8 cellular contexts compared by ENCODE assay signal in the genomic region with DNA sequence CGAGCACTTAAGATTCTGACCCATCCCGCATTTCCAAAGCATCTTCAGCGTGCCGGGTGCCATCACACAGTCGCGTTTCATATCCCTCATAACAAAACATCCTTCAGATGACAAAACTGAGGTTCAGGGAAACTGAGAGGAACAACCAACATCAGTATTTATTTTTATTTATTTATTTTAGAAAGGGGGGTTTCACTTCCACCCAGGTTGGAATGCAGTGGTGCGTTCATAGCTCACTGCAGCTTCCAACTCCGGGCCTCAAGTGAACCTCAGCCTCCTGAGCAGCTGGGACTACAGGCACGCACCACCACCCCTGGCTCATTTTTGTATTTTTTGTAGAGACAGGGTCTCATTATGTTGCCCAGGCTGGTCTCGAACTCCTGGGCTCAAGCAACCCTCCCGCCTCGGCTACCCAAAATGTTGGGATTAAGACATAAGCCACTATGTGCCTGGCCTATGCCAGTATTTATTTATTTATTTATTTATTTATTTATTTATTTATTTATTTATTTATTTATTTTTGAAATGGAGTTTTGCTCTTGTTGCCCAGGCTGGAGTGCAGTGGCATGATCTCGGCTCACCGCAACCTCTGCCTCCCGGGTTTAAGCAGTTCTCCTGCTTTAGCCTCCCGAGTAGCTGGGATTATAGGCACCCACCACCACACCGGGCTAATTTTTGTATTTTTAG. TPM values are rescaled to one million over a fixed set of nuclear protein-coding genes. Genes with fewer than 3 reads are reported as not detected.
DNase-seq lines count a peak whose midpoint lies in the region; ATAC-seq and TF ChIP-seq lines count a peak whose summit lies in the region.
"Not testable (repeated sequence)": the region's sequence is repeated elsewhere in the genome, so short reads cannot be mapped to it uniquely, and the experiment has no call there.

No MANE protein-coding gene starts in this region.

- H3K27ac ChIP-seq in CD4-positive, alpha-beta T cell (ENCODE audit: low read depth, low read length) = peak overlapping the region; percentile 62
- H3K27ac ChIP-seq in heart right ventricle (peak overlapping the region; percentile 78 to 94 (median 88)), stomach smooth muscle (ENCODE audit: low read length) (peak overlapping the region; percentile 98)

- 83 to 87% methylated on average over 17 of the region's 17 CpGs for WGBS in heart right ventricle, 2 donors

- H3K27me3 ChIP-seq in CD4-positive, alpha-beta T cell (ENCODE audit: control insufficient read depth, insufficient read depth, low read length); heart right ventricle; stomach smooth muscle (ENCODE audit: control insufficient read depth in 1 of 2, insufficient read depth in 2 of 2, low read length in 2 of 2): not testable (repeated sequence)

- not testable (repeated sequence) for H3K36me3 ChIP-seq in heart right ventricle; stomach smooth muscle (ENCODE audit: control insufficient read depth in 2 of 2, insufficient read depth in 2 of 2, low read length in 2 of 2)

- peak overlapping the region; percentile 85 for H3K4me3 Mint-ChIP-seq in CD4-positive, alpha-beta T cell
- H3K4me3 Mint-ChIP-seq in activated CD4-positive, alpha-beta T cell treated with anti-CD3 and anti-CD28 coated beads for 36 hours = peak overlapping the region; percentile 71
- H3K4me3 Mint-ChIP-seq in brain = peak overlapping the region in 3 of 5 experiments; percentile 70 to 72 (median 71)
- H3K4me3 Mint-ChIP-seq in nephron = peak overlapping the region in 1 of 3 experiments; percentile 54

- not testable (repeated sequence) for H3K9me3 Mint-ChIP-seq in CD4-positive, alpha-beta T cell; activated CD4-positive, alpha-beta T cell treated with anti-CD3 and anti-CD28 coated beads for 36 hours (ENCODE audit: low read depth); brain; nephron

- peaks cover 82% of the 10 kb centered on the region for H3K4me1 Mint-ChIP-seq in CD4-positive, alpha-beta T cell (ENCODE audit: low read depth)
- H3K4me1 Mint-ChIP-seq in activated CD4-positive, alpha-beta T cell treated with anti-CD3 and anti-CD28 coated beads for 36 hours = peaks cover 80% of the 10 kb centered on the region
- H3K4me1 Mint-ChIP-seq in brain = peaks cover 76% of the 10 kb centered on the region
- peaks cover 63% of the 10 kb centered on the region for H3K4me1 Mint-ChIP-seq in nephron

- H3K9ac ChIP-seq in stomach smooth muscle (ENCODE audit: low read length in 2 of 2) = peak overlapping the region in 1 of 2 donors; percentile 80

- H3K9me3 ChIP-seq in CD4-positive, alpha-beta T cell (ENCODE audit: control insufficient read depth, low read length); heart right ventricle; stomach smooth muscle (ENCODE audit: control insufficient read depth in 2 of 2, low read length in 2 of 2): not testable (repeated sequence)

- TF ChIP-seq CTCF in CD4-positive, alpha-beta T cell (IDR thresholded peaks at IDR 0.05); brain (conservative IDR thresholded peaks at IDR 0.05); heart right ventricle (IDR thresholded peaks at IDR 0.05); nephron (IDR thresholded peaks at IDR 0.05; ENCODE audit: unreplicated experiment in 3 of 3): not testable (repeated sequence)

- not testable (repeated sequence) for H3K36me3 Mint-ChIP-seq in CD4-positive, alpha-beta T cell (ENCODE audit: low read depth); activated CD4-positive, alpha-beta T cell treated with anti-CD3 and anti-CD28 coated beads for 36 hours (ENCODE audit: low read depth); brain; nephron (ENCODE audit: low read depth)

- DNase-seq in CD4-positive, alpha-beta T cell; activated CD4-positive, alpha-beta T cell treated with anti-CD3 and anti-CD28 coated beads for 36 hours; heart right ventricle: not testable (repeated sequence)

- H3K4me1 ChIP-seq in heart right ventricle (peaks cover 50 to 100% (median 91%) of the 10 kb centered on the region in 9 donors), stomach smooth muscle (ENCODE audit: control insufficient read depth, insufficient read depth, low read length) (peaks cover 67% of the 10 kb centered on the region)

- ATAC-seq in CD4-positive, alpha-beta T cell (ENCODE audit: poor library complexity); activated CD4-positive, alpha-beta T cell treated with anti-CD3 and anti-CD28 coated beads for 36 hours; heart right ventricle: not testable (repeated sequence)
- ATAC-seq in GM21526 (IDR thresholded peaks at IDR 0.05; ENCODE audit: low FRiP score, unreplicated experiment) (peak; percentile 4), HG03432 (IDR thresholded peaks at IDR 0.05; ENCODE audit: unreplicated experiment) (peak; percentile 3)

- CTCF ChIA-PET in CD4-positive, alpha-beta T cell (lab: Charles Lee) = not testable (repeated sequence)
- CTCF ChIA-PET in activated CD4-positive, alpha-beta T cell treated with anti-CD3 and anti-CD28 coated beads for 36 hours (lab: Charles Lee) = interaction anchor here (0.6 to 0.7 kb wide), 3 partner anchors 23 to 86 kb away, joined by 3 to 4 read pairs (median 4); no protein-coding TSS in a partner anchor

- intact Hi-C loops in CD4-positive, alpha-beta T cell (cut with DNase I, micrococcal nuclease) = loop anchor here in 1 of 2 experiments (2.0 kb wide), 1 partner anchor 13 kb away; no protein-coding TSS in a partner anchor
- intact Hi-C loops in activated CD4-positive, alpha-beta T cell treated with anti-CD3 and anti-CD28 coated beads for 36 hours (cut with DNase I, micrococcal nuclease) = loop anchor here (2.0 to 10.0 kb wide), 3 partner anchors 27 to 285 kb away; partner anchors contain the start of gene CHST3 (in 1 of the 2)
- intact Hi-C loops in heart right ventricle (cut with DNase I) = loop anchor here in 3 of 10 donors (2.0 to 10.0 kb wide), 4 partner anchors 23 to 285 kb away; partner anchors contain the start of genes CHST3 (in 1 of the 3) and DDIT4 (in 1 of the 3)

- peak overlapping the region in 5 of 10 donors; percentile 14 to 31 (median 25) for H3K4me3 ChIP-seq in heart right ventricle
- H3K4me3 ChIP-seq in stomach smooth muscle (ENCODE audit: low read length in 2 of 2) = peak overlapping the region; percentile 13 to 64

- POLR2A ChIA-PET in CD4-positive, alpha-beta T cell (lab: Charles Lee) = interaction anchor here (1.0 to 4.5 kb wide), 3 partner anchors 11 to 48 kb away, joined by 3 to 49 read pairs (median 31); partner anchors contain the start of gene DDIT4
- POLR2A ChIA-PET in activated CD4-positive, alpha-beta T cell treated with anti-CD3 and anti-CD28 coated beads for 36 hours (lab: Charles Lee) = interaction anchor here (3.1 kb wide), 1 partner anchor 11 kb away, joined by 15 read pairs; no protein-coding TSS in a partner anchor

- peak overlapping the region; percentile 96 for H3K27ac Mint-ChIP-seq in CD4-positive, alpha-beta T cell
- H3K27ac Mint-ChIP-seq in activated CD4-positive, alpha-beta T cell treated with anti-CD3 and anti-CD28 coated beads for 36 hours = peak overlapping the region; percentile 89
- H3K27ac Mint-ChIP-seq in brain (peak overlapping the region in 4 of 5 experiments; percentile 85 to 97 (median 94)), nephron (peak overlapping the region; percentile 98 to 100 (median 100))

- H3K27me3 Mint-ChIP-seq in CD4-positive, alpha-beta T cell; activated CD4-positive, alpha-beta T cell treated with anti-CD3 and anti-CD28 coated beads for 36 hours; brain; nephron (ENCODE audit: low read depth): not testable (repeated sequence)

RNA-seq across cellular contexts. Expression of gene DDIT4, which starts 24.4 kb away (rescaled TPM):
- total RNA-seq in CD4-positive, alpha-beta T cell = 100 to 1,000 TPM; 427 to 436 TPM
- 1,000 to 10,000 TPM in 1 of 2 experiments, 100 to 1,000 TPM in 1; 750 to 1,039 TPM for total RNA-seq in activated CD4-positive, alpha-beta T cell treated with anti-CD3 and anti-CD28 coated beads for 36 hours
- 121 TPM for polyA plus RNA-seq in brain (ENCODE audit: insufficient read depth, low read depth, low replicate concordance)
- 100 to 1,000 TPM in 1 of 10 donors, 10 to 100 TPM in 9; 13.6 to 102 (median 30.2) TPM for total RNA-seq in heart right ventricle
- 100 to 1,000 TPM in 1 of 2 donors, 10 to 100 TPM in 1; 64.7 to 135 TPM for polyA plus RNA-seq in heart right ventricle

RNA-seq across cellular contexts. Expression of gene ASCC1, which starts 33.2 kb away (rescaled TPM):
- total RNA-seq in CD4-positive, alpha-beta T cell = 10 to 100 TPM; 16.5 to 19.0 TPM
- 10 to 100 TPM; 67.8 to 68.9 TPM for total RNA-seq in activated CD4-positive, alpha-beta T cell treated with anti-CD3 and anti-CD28 coated beads for 36 hours
- 43.6 TPM for polyA plus RNA-seq in brain (ENCODE audit: insufficient read depth, low read depth, low replicate concordance)
- 10 to 100 TPM; 25.2 to 40.5 (median 33.0) TPM for total RNA-seq in heart right ventricle
- 10 to 100 TPM in 1 of 2 donors, 1 to 10 TPM in 1; 8.4 to 35.8 TPM for polyA plus RNA-seq in heart right ventricle

RNA-seq across cellular contexts. Expression of gene ANAPC16, which starts 33.5 kb away (rescaled TPM):
- total RNA-seq in CD4-positive, alpha-beta T cell = 10 to 100 TPM; 61.9 to 64.3 TPM
- total RNA-seq in activated CD4-positive, alpha-beta T cell treated with anti-CD3 and anti-CD28 coated beads for 36 hours = 100 to 1,000 TPM in 1 of 2 experiments, 10 to 100 TPM in 1; 90.2 to 123 TPM
- polyA plus RNA-seq in brain (ENCODE audit: insufficient read depth, low read depth, low replicate concordance) (79.8 TPM), heart right ventricle (100 to 1,000 TPM; 129 to 149 TPM)
- 100 to 1,000 TPM; 181 to 246 (median 221) TPM for total RNA-seq in heart right ventricle

Comparison
In these comparisons a context has a peak if more than half of its experiments do, and no peak if none do; other contexts are left out.
1. RNA of gene DDIT4, which starts 24.4 kb away (total RNA-seq): 750 to 1,039 TPM in activated CD4-positive, alpha-beta T cell treated with anti-CD3 and anti-CD28 coated beads for 36 hours and 427 to 436 TPM in CD4-positive, alpha-beta T cell; 13.6 to 102 TPM in heart right ventricle; every median in the first group is over 4 times any median in the second.
2. Peak in every context shown above with its lines, with median percentiles within 50 percentile points of each other: H3K27ac ChIP-seq and H3K27ac Mint-ChIP-seq.